Comparison of ENCODE assay signal across 23 cellular contexts in genomic region chrX:109655802-109656201, GRCh38. TPM values are rescaled to one million over a fixed set of nuclear protein-coding genes. Genes with fewer than 3 reads are reported as not detected.
"Had no signal": no experiment of that assay in that cellular context is flagged by ENCODE, and none has a peak within 500 bp of the region (broad histone marks: within the 10 kb centered on the region; RNA-seq: fewer than 3 reads in every experiment).

No MANE protein-coding gene starts in this region.

- H3K27me3 ChIP-seq: MG63 had no signal

- DNase-seq: IMR-90, Karpas-422, KG1, MG63, NCI-H1092, NCI-H1105 treated with DMSO at 0.1 percent for 48 hours, NCI-H1417 treated with DMSO at 0.1 percent for 48 hours, NCI-H146, NCI-H1694 treated with DMSO at 0.1 percent for 48 hours, NCI-H1930, NCI-H2081, NCI-H2107, NCI-H2227 treated with DMSO at 0.1 percent for 48 hours, NCI-H524, NCI-H526 treated with DMSO at 0.1 percent for 48 hours, NCI-H774, PC-3, SHP77, SK-N-SH, SW 1271 had no signal

- H3K27ac ChIP-seq: RWPE1 had no signal

- H3K9me3 ChIP-seq: MG63, SK-N-SH had no signal

- ATAC-seq: Panc1, PC-3 had no signal

- H3K4me3 ChIP-seq: MG63 had no signal

RNA-seq across cellular contexts. Expression of gene KCNE5, which starts 30.8 kb away (rescaled TPM):
- total RNA-seq: OCI-LY7, PC-3 had no signal
